In the genomic region with DNA sequence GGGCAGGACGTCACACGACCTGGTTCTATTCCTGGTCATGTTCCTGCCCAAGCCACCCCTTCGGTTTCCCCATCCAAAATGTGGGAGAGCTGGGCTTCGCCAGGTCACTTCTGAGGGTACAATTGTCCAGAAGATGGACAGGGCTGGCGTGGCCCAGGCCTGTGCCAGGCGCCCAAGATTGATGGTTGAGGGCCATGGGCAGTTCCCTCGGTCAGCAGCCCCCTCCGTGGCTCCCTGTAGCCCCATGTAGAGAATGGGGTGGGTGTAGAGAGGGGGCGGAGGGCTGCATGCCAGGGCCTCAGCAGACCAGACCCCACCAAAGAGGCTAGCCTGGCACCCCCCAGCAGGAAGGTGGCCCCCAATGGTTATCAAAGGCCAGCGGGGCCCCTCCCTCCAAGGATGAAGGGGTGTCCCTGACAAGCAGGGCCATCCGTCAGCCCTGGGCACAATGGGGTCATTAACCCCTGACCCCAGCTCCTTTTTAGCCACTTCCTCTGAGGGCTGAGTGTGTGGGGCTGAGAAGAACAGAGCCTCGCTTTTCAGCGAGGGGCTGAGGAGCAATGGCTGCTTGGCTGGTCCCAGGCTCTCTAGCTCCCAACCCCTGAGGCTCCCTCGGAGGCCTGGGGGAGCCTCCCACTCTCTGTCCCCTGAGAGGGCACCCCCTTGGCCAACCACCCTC, we compare ENCODE assay signal across 25 cellular contexts. TPM values are rescaled to one million over a fixed set of nuclear protein-coding genes. Genes with fewer than 3 reads are reported as not detected.
"Had no signal": no experiment of that assay in that cellular context is flagged by ENCODE, and none has a peak within 500 bp of the region (broad histone marks: within the 10 kb centered on the region; RNA-seq: fewer than 3 reads in every experiment).

No MANE protein-coding gene starts in this region.

- DNase-seq: activated CD4-positive, alpha-beta memory T cell treated with anti-CD3 and anti-CD28 coated beads for 36 hours; activated CD4-positive, alpha-beta T cell treated with anti-CD3 and anti-CD28 coated beads for 4 hours; activated naive CD4-positive, alpha-beta T cell; activated T-cell treated with anti-CD3 and anti-CD28 coated beads for 4 hours; aorta; cerebellar nuclear complex; effector memory CD8-positive, alpha-beta T cell; foreskin keratinocyte; midbrain; stimulated activated naive CD4-positive, alpha-beta T cell; SW 1271; tibial artery; uterus had no signal

- H3K9ac ChIP-seq: parathyroid adenoma had no signal

- H3K27me3 ChIP-seq: uterus had no signal

- H2AFZ ChIP-seq: parathyroid adenoma had no signal

- FAIRE-seq: keratinocyte, TTC549 had no signal

- ATAC-seq: activated T-helper 17 cell treated with anti-CD3 and anti-CD28 coated beads, Interleukin-2, amount 50 U/mL, for 72 hours; effector memory CD8-positive, alpha-beta T cell; foreskin keratinocyte; left lobe of liver; WTC11 had no signal

- H3K27ac ChIP-seq: foreskin keratinocyte, parathyroid adenoma, tibial artery, uterus had no signal

- H3K9me3 Mint-ChIP-seq: activated CD4-positive, alpha-beta memory T cell treated with anti-CD3 and anti-CD28 coated beads for 36 hours; activated T-helper 17 cell treated with anti-CD3 and anti-CD28 coated beads, Interleukin-2, amount 50 U/mL, for 72 hours; dendritic cell treated with granulocyte-macrophage colony-stimulating factor and Interleukin-4, amounts not matched to agents 40 ng/mL and 50 ng/mL, for 4 days; effector memory CD8-positive, alpha-beta T cell; WTC11 had no signal

- H3K4me1 Mint-ChIP-seq: activated T-helper 17 cell treated with anti-CD3 and anti-CD28 coated beads, Interleukin-2, amount 50 U/mL, for 72 hours; WTC11 had no signal

- H3K36me3 Mint-ChIP-seq: activated CD4-positive, alpha-beta memory T cell treated with anti-CD3 and anti-CD28 coated beads for 36 hours; WTC11 had no signal

- H3K79me2 ChIP-seq: parathyroid adenoma had no signal

- H3K4me3 Mint-ChIP-seq: activated CD4-positive, alpha-beta memory T cell treated with anti-CD3 and anti-CD28 coated beads for 36 hours; activated T-helper 17 cell treated with anti-CD3 and anti-CD28 coated beads, Interleukin-2, amount 50 U/mL, for 72 hours; dendritic cell treated with granulocyte-macrophage colony-stimulating factor and Interleukin-4, amounts not matched to agents 40 ng/mL and 50 ng/mL, for 4 days; effector memory CD8-positive, alpha-beta T cell; WTC11 had no signal

- H3K9me3 ChIP-seq: tibial artery, uterus had no signal

- H3K4me1 ChIP-seq: foreskin keratinocyte, parathyroid adenoma, uterus had no signal

- H3K4me3 ChIP-seq: lung, tibial artery, uterus had no signal

- H3K36me3 ChIP-seq: tibial artery, uterus had no signal

- H3K27ac Mint-ChIP-seq: activated CD4-positive, alpha-beta memory T cell treated with anti-CD3 and anti-CD28 coated beads for 36 hours; activated T-helper 17 cell treated with anti-CD3 and anti-CD28 coated beads, Interleukin-2, amount 50 U/mL, for 72 hours; dendritic cell treated with granulocyte-macrophage colony-stimulating factor and Interleukin-4, amounts not matched to agents 40 ng/mL and 50 ng/mL, for 4 days; WTC11 had no signal

RNA-seq across cellular contexts. Expression of a gene that starts 37.8 kb away (rescaled TPM):
- total RNA-seq: activated T-helper 17 cell treated with anti-CD3 and anti-CD28 coated beads, Interleukin-2, amount 50 U/mL, for 72 hours; foreskin keratinocyte; left lobe of liver; renal cortical epithelial cell; T-helper 2 cell treated with Interferon-gamma antibody and Interleukin-4, amounts not matched to agents 100 ng/mL and 5 ng/mL, for 36 hours had no signal
- polyA plus RNA-seq: fibroblast of lung, keratinocyte, neural cell had no signal
